9 cellular contexts compared by ENCODE assay signal in genomic region chr5:159337291-159337974, GRCh38. TPM values are rescaled to one million over a fixed set of nuclear protein-coding genes. Genes with fewer than 3 reads are reported as not detected.
A peak's percentile ranks its signal among the peaks of the same experiment; 100 is the strongest.
DNase-seq lines count a peak whose midpoint lies in the region; ATAC-seq and TF ChIP-seq lines count a peak whose summit lies in the region.
"Had no signal": no experiment of that assay in that cellular context is flagged by ENCODE, and none has a peak within 500 bp of the region (broad histone marks: within the 10 kb centered on the region; RNA-seq: fewer than 3 reads in every experiment).

No MANE protein-coding gene starts in this region.

- H3K27me3 Mint-ChIP-seq in activated naive CD8-positive, alpha-beta T cell: no peaks in the 10 kb centered on the region
- no peaks in the 10 kb centered on the region for H3K27me3 Mint-ChIP-seq in naive B cell

- H3K27ac ChIP-seq in RWPE1 (peak overlapping the region; percentile 54; the same call in 1 of the 2 replicates), colonic mucosa (no peak overlapping the region)
- H3K27ac ChIP-seq: SK-N-MC had no signal

- H3K4me3 ChIP-seq in GM12865 (ENCODE audit: low read depth, low read length): no peak overlapping the region
- H3K4me3 ChIP-seq in colonic mucosa: no peak overlapping the region
- H3K4me3 ChIP-seq: SK-N-MC had no signal

- no peaks in the 10 kb centered on the region for H3K9me3 Mint-ChIP-seq in activated naive CD8-positive, alpha-beta T cell (ENCODE audit: low read depth)
- peaks cover 0 to 6% (median 2%) of the 10 kb centered on the region in 7 donors for H3K9me3 Mint-ChIP-seq in naive B cell

- TF ChIP-seq CTCF in GM12865 (IDR thresholded peaks at IDR 0.05; ENCODE audit: insufficient read depth, low read depth, low read length, missing control alignments): no peak
- TF ChIP-seq CTCF in RWPE1 (conservative IDR thresholded peaks at IDR 0.05; ENCODE audit: low read depth): no peak
- no peak for TF ChIP-seq CTCF in colonic mucosa (IDR thresholded peaks at IDR 0.05)

- H3K4me1 Mint-ChIP-seq in activated naive CD8-positive, alpha-beta T cell (ENCODE audit: low read depth): peaks cover 53% of the 10 kb centered on the region
- H3K4me1 Mint-ChIP-seq in naive B cell: peaks cover 40 to 47% (median 44%) of the 10 kb centered on the region in 3 donors

- CTCF ChIA-PET in RWPE1 (lab: Yijun Ruan, JAX): interaction anchor here (0.7 kb wide), 1 partner anchor 104 kb away, joined by 3 read pairs; no protein-coding TSS in a partner anchor

- H3K9me3 ChIP-seq in colonic mucosa: no peaks in the 10 kb centered on the region

- H3K4me3 Mint-ChIP-seq in activated naive CD8-positive, alpha-beta T cell: peak overlapping the region; percentile 15
- peak overlapping the region in 6 of 8 donors; percentile 26 to 61 (median 45) for H3K4me3 Mint-ChIP-seq in naive B cell

- H3K36me3 Mint-ChIP-seq in activated naive CD8-positive, alpha-beta T cell: peaks cover 2% of the 10 kb centered on the region
- no peaks in the 10 kb centered on the region for H3K36me3 Mint-ChIP-seq in naive B cell

- POLR2A ChIA-PET in RWPE1 (lab: Yijun Ruan, JAX; ENCODE audit: low non-redundant PET): no interaction called here

- H3K27ac Mint-ChIP-seq in activated naive CD8-positive, alpha-beta T cell: peak overlapping the region; percentile 7
- H3K27ac Mint-ChIP-seq in naive B cell: peak overlapping the region in 5 of 6 donors; percentile 64 to 96 (median 74)

- ATAC-seq in naive B cell (ENCODE audit: low read depth in 2 of 2): peak; percentile 16 to 17
- no peak for ATAC-seq in GM18909 (IDR thresholded peaks at IDR 0.05; ENCODE audit: poor library complexity, unreplicated experiment)
- no peak for ATAC-seq in HG03520 (IDR thresholded peaks at IDR 0.05; ENCODE audit: unreplicated experiment)
- no peak for ATAC-seq in HG03159 (IDR thresholded peaks at IDR 0.05; ENCODE audit: unreplicated experiment)

- intact Hi-C loops in colonic mucosa (cut with DNase I): no loop called here

- no peaks in the 10 kb centered on the region for H3K27me3 ChIP-seq in colonic mucosa

- H3K4me1 ChIP-seq in colonic mucosa: no peaks in the 10 kb centered on the region

- H3K36me3 ChIP-seq in colonic mucosa: no peaks in the 10 kb centered on the region

- DNase-seq in GM12865 (ENCODE audit: low read depth): peak; percentile 51
- DNase-seq in RWPE1 (ENCODE audit: low spot score): peak; percentile 73
- DNase-seq in naive B cell: peak; percentile 23
- no peak for DNase-seq in colonic mucosa

- H3K9ac ChIP-seq in colonic mucosa (ENCODE audit: low read depth in 2 of 2, low read length in 2 of 2): no peak overlapping the region

RNA-seq across cellular contexts. Expression of gene IL12B, which starts 7.1 kb away (rescaled TPM):
- polyA plus RNA-seq in naive B cell (ENCODE audit: low read depth in 6 of 6): not detected
- total RNA-seq in colonic mucosa: not detected

Comparison
In these comparisons a context has a peak if more than half of its experiments do, and no peak if none do; other contexts are left out.
1. ATAC-seq: peak in naive B cell (2 of 2); none in GM18909 (single experiment), HG03520 (single experiment) and HG03159 (single experiment).